Comparison of ENCODE assay signal across 16 cellular contexts in the genomic region with DNA sequence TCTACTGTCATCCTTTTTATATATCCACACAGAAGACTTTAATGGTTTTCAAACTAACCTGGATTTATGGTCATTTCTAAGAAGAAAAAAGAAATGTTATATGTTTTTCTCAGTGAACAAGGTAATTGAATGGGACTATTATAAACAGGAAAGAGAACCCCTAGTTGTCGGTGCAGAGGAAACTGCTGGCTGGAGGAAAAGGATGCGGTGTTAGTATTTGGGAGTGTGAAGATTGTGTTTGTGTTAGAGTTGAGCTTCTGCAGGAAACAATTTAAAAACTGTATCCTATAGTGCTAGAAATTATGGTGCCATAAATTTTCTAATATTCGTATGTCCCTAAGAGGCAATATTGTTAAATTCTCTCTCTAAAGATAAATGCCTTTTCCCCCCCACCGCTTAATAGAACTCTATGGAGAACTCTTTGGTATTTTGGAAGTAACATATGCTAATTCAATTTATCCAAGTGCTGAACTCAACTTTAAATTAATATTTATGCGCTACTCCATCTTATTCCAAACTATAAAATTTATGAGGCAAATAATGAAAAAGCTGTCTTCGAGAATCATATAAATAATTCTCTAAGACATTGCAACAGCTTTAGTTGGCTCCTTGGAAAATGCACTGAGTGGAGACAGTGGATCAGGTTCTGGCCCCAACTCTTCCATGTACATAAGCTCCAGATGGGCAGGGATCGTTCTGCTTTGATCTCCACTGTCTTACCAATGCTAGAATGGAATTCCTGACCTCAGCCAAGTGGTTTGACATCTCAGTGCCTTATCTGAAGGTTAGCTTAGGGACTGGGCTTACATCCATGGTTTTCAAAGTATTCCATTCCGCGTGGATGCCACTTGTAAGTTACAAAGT. TPM values are rescaled to one million over a fixed set of nuclear protein-coding genes. Genes with fewer than 3 reads are reported as not detected.
DNase-seq lines count a peak whose midpoint lies in the region; ATAC-seq, FAIRE-seq and TF ChIP-seq lines count a peak whose summit lies in the region.
"Had no signal": no experiment of that assay in that cellular context is flagged by ENCODE, and none has a peak within 500 bp of the region (broad histone marks: within the 10 kb centered on the region; RNA-seq: fewer than 3 reads in every experiment).

No MANE protein-coding gene starts in this region.

- CTCF ChIA-PET in A673 (lab: Charles Lee), result no interaction called here
- CTCF ChIA-PET in H1 (lab: Charles Lee; ENCODE audit: partially characterized antibody), result no interaction called here

- FAIRE-seq in D721Med (lab: Jason Lieb, UNC) (peak; percentile 82), H1 (lab: Jason Lieb, UNC) (no peak)
- FAIRE-seq: GM12878 had no signal

- H3K18ac ChIP-seq in H1 (ENCODE audit: extremely low read depth, low read length), result no peak overlapping the region

- H3K4me2 ChIP-seq in H1 (ENCODE audit: insufficient read depth in 1 of 2, low read depth in 2 of 2, low read length in 2 of 2), result no peak overlapping the region

- H3K27ac ChIP-seq in A673 (ENCODE audit: low read depth, low read length, poor library complexity, severe bottlenecking), result no peak overlapping the region
- no peak overlapping the region for H3K27ac ChIP-seq in H1 (ENCODE audit: low read depth, low read length)
- H3K27ac ChIP-seq: ascending aorta had no signal

- H4K20me1 ChIP-seq in H1 (replicated peaks in 1 of 2; ENCODE audit: control insufficient read depth in 1 of 2, insufficient read depth in 2 of 2, low read length in 2 of 2), result peaks cover 7 to 12% of the 10 kb centered on the region in 2 experiments

- no peak for ATAC-seq in HG02588 (IDR thresholded peaks at IDR 0.05; ENCODE audit: unreplicated experiment)
- ATAC-seq in HG02885 (IDR thresholded peaks at IDR 0.05; ENCODE audit: poor library complexity, unreplicated experiment), result no peak
- ATAC-seq: GM12878; natural killer cell treated with Interleukin-12 subunit alpha and Interleukin-12 subunit beta and Interleukin-15 and Interleukin-18, amount 100 ng/mL, for 72 hours; WTC11 had no signal

- H4K8ac ChIP-seq in H1 (ENCODE audit: extremely low read depth, insufficient read depth, low read length), result no peak overlapping the region

- H4K91ac ChIP-seq in H1 (replicated peaks; ENCODE audit: insufficient read length, low read length), result no peak overlapping the region

- no peak overlapping the region for H2BK20ac ChIP-seq in H1 (ENCODE audit: low read length)

- H3K4me3 ChIP-seq in A673 (ENCODE audit: low read depth, low read length, poor library complexity, severe bottlenecking) (no peak overlapping the region), H1 (ENCODE audit: extremely low read depth in 1 of 4, insufficient read depth in 2 of 4, low read depth in 3 of 4, low read length in 4 of 4) (no peak overlapping the region)
- H3K4me3 ChIP-seq: ascending aorta, GM12878 had no signal

- POLR2A ChIA-PET in A673 (lab: Charles Lee; ENCODE audit: low non-redundant PET), result no interaction called here
- POLR2A ChIA-PET in H1 (lab: Charles Lee; ENCODE audit: partially characterized antibody), result interaction anchor here (0.8 kb wide), 1 partner anchor 13 kb away, joined by 3 read pairs; no protein-coding TSS in a partner anchor

- TF ChIP-seq POLR2A in H1 (IDR thresholded peaks at IDR 0.05; ENCODE audit: control extremely low read depth in 1 of 2, low read depth in 2 of 2, low read length in 2 of 2), result no peak

- H2AK5ac ChIP-seq in H1 (ENCODE audit: low read depth, low read length), result no peak overlapping the region

- H3K79me1 ChIP-seq in H1 (ENCODE audit: low read depth, low read length), result peaks cover 5% of the 10 kb centered on the region; the same call in 1 of the 2 replicates

- WGBS in H1 (ENCODE audit: extremely low coverage in 1 of 2, insufficient coverage in 1 of 2, insufficient read length in 1 of 2, insufficient replicate concordance in 2 of 2, low coverage in 1 of 2, low lambda C conversion rate in 2 of 2, missing lambda C conversion rate in 1 of 2), 2 experiments, result 91 to 100% methylated on average over 1 to 9 of the region's 9 CpGs

- H3K4me1 ChIP-seq in A673 (ENCODE audit: insufficient read depth, low read length, poor library complexity, severe bottlenecking) (peaks cover 54% of the 10 kb centered on the region), H1 (replicated peaks in 1 of 4; ENCODE audit: control insufficient read depth in 3 of 4, insufficient read depth in 4 of 4, low read length in 3 of 4) (peaks cover 2 to 11% (median 6%) of the 10 kb centered on the region in 4 experiments; a peak in 4 of 7 replicates)

- no peaks in the 10 kb centered on the region; the same call in 1 of the 2 replicates for H3K23me2 ChIP-seq in H1 (ENCODE audit: low read depth, low read length)

- no peak overlapping the region for H2BK5ac ChIP-seq in H1 (ENCODE audit: low read depth, low read length)

- H3K27me3 ChIP-seq in A673 (replicated peaks; ENCODE audit: insufficient read depth, low read depth, low read length, poor library complexity) (no peaks in the 10 kb centered on the region), H1 (replicated peaks in 1 of 4; ENCODE audit: control insufficient read depth in 3 of 4, extremely low read depth in 1 of 4, insufficient read depth in 3 of 4, low read length in 3 of 4) (no peaks in the 10 kb centered on the region)
- H3K27me3 ChIP-seq: ascending aorta had no signal

- no peak overlapping the region for H3K23ac ChIP-seq in H1 (ENCODE audit: insufficient read length)

- no peak for TF ChIP-seq EP300 in H1 (IDR thresholded peaks at IDR 0.05; ENCODE audit: borderline replicate concordance in 1 of 2, low read depth in 2 of 2, low read length in 2 of 2)

- no peak overlapping the region for H3K4ac ChIP-seq in H1 (replicated peaks; ENCODE audit: insufficient read length, low read depth, low read length)

- BruUV-seq in A673 (replicated peaks; lab: Mats Ljungman, UMichigan), result no TSS peak

- peak overlapping the region in 1 of 4 experiments; percentile 59; a peak in 1 of 7 replicates for H3K9ac ChIP-seq in H1 (replicated peaks in 1 of 4; ENCODE audit: extremely low read depth in 1 of 4, low read depth in 3 of 4, low read length in 3 of 4)

- H3K56ac ChIP-seq in H1 (replicated peaks; ENCODE audit: insufficient read length, low read depth, low read length), result peak overlapping the region; percentile 39

- no peak for TF ChIP-seq RAD21 in H1 (IDR thresholded peaks at IDR 0.05 in 1 of 2, conservative IDR thresholded peaks at IDR 0.05 in 1 of 2; ENCODE audit: low read depth in 2 of 2, low read length in 2 of 2)

- intact Hi-C loops in A673 (cut with micrococcal nuclease; ENCODE audit: unreplicated experiment), result no loop called here

- no peak overlapping the region for H3K14ac ChIP-seq in H1 (ENCODE audit: insufficient read length)

- H2AFZ ChIP-seq in H1 (ENCODE audit: low read length), result no peak overlapping the region

- H3K79me2 ChIP-seq in H1 (ENCODE audit: control insufficient read depth in 1 of 2, insufficient read depth in 2 of 2, low read length in 2 of 2), result peaks cover 15 to 99% of the 10 kb centered on the region in 2 experiments

- H4K5ac ChIP-seq in H1 (ENCODE audit: insufficient read length, low read depth, low read length), result no peak overlapping the region

- H3K9me3 ChIP-seq in A673 (ENCODE audit: low read depth, low read length, poor library complexity, severe bottlenecking) (no peaks in the 10 kb centered on the region), H1 (ENCODE audit: insufficient read depth in 2 of 2, low read depth in 1 of 2, low read length in 1 of 2) (no peaks in the 10 kb centered on the region)
- H3K9me3 ChIP-seq: ascending aorta had no signal

- TF ChIP-seq CTCF in A673 (conservative IDR thresholded peaks at IDR 0.05; ENCODE audit: low read depth, low read length), result no peak
- no peak for TF ChIP-seq CTCF in D721Med (IDR thresholded peaks at IDR 0.05; ENCODE audit: insufficient read depth, missing control alignments)
- TF ChIP-seq CTCF in H1 (IDR thresholded peaks at IDR 0.05; ENCODE audit: control extremely low read depth in 1 of 3, insufficient read depth in 1 of 3, low read depth in 1 of 3, low read length in 3 of 3), result no peak

- DNase-seq in A673 (ENCODE audit: low spot score) (peak; percentile 60), D721Med (ENCODE audit: insufficient read length, low spot score) (no peak), H1 (ENCODE audit: low read depth in 1 of 2, low spot score in 2 of 2) (no peak), iris pigment epithelial cell (ENCODE audit: low read depth) (peak; percentile 38), T-helper 2 cell (no peak), NCI-H1092 treated with DMSO at 0.1 percent for 48 hours (lab: John Stamatoyannopoulos, UW) (no peak)
- DNase-seq: Calu3, NCI-H146, NCI-H345, SHP77 had no signal

- H2BK15ac ChIP-seq in H1 (ENCODE audit: low read length), result no peak overlapping the region

- H3K36me3 ChIP-seq in A673 (ENCODE audit: insufficient read depth, low read length, poor library complexity, severe bottlenecking) (peaks cover 4% of the 10 kb centered on the region), H1 (ENCODE audit: control insufficient read depth in 2 of 4, insufficient read depth in 4 of 4, low read length in 3 of 4) (no peaks in the 10 kb centered on the region)
- H3K36me3 ChIP-seq: ascending aorta had no signal

- H2BK12ac ChIP-seq in H1 (ENCODE audit: low read depth, low read length), result no peak overlapping the region

- H2BK120ac ChIP-seq in H1 (replicated peaks; ENCODE audit: low read depth, low read length), result no peak overlapping the region

TF ChIP-seq in H1, 55 proteins besides CTCF, POLR2A, EP300 and RAD21 (continues in another document):
- TF ChIP-seq ZNF274 (IDR thresholded peaks at IDR 0.05; ENCODE audit: borderline replicate concordance, extremely low read depth, low read length), result no peak

RNA-seq across cellular contexts. Expression of a gene that starts 5.6 kb away (rescaled TPM):
- total RNA-seq in A673 (2021), result 173 and 175 TPM in 2 replicates
- 98.4 and 103 TPM in 2 replicates for total RNA-seq in H1 (2021; fragmentation: NEBNext Ultra II Directional; extraction: Animal tissue kit (Norgen Biotek cat#: 25700))
- 26.0 and 32.3 TPM in 2 replicates for polyA plus RNA-seq in H1 (2011; rRNA removed)
- polyA plus RNA-seq in H1 (2011; cell fraction: cytosol; rRNA removed), result 52.7 TPM
- 30.7 TPM for polyA plus RNA-seq in H1 (2011; cell fraction: nucleus; rRNA removed)
- 82.8 to 107 TPM (median 92.9 TPM) in 4 replicates for polyA plus RNA-seq in H1 (2012, experiment 1 of 2)
- polyA plus RNA-seq in H1 (2012, experiment 2 of 2), result 19.8 TPM
- polyA plus RNA-seq in H1 (2013, experiment 1 of 2), result 84.6 TPM
- polyA plus RNA-seq in H1 (2013, experiment 2 of 2), result 88.8 TPM
- 34.5 and 44.4 TPM in 2 replicates for polyA minus RNA-seq in H1 (2011; rRNA and poly(A)+ RNA removed)
- 39.7 TPM for polyA minus RNA-seq in H1 (2011; cell fraction: cytosol; rRNA and poly(A)+ RNA removed)
- 31.1 TPM for polyA minus RNA-seq in H1 (2011; cell fraction: nucleus; rRNA and poly(A)+ RNA removed)

RNA-seq across cellular contexts. Expression of a gene that starts 6.1 kb away (rescaled TPM):
- total RNA-seq in A673 (2021), result 24.3 and 30.5 TPM in 2 replicates
- 9.3 and 9.6 TPM in 2 replicates for total RNA-seq in H1 (2021; fragmentation: NEBNext Ultra II Directional; extraction: Animal tissue kit (Norgen Biotek cat#: 25700))
- 3.8 and 5.2 TPM in 2 replicates for polyA plus RNA-seq in H1 (2011; rRNA removed)
- polyA plus RNA-seq in H1 (2011; cell fraction: cytosol; rRNA removed), result 8.8 TPM
- polyA plus RNA-seq in H1 (2011; cell fraction: nucleus; rRNA removed), result 3.3 TPM
- polyA plus RNA-seq in H1 (2012, experiment 1 of 2), result 6.6 to 15.1 TPM (median 9.7 TPM) in 4 replicates
- polyA plus RNA-seq in H1 (2012, experiment 2 of 2), result 0.77 TPM
- 5.9 TPM for polyA plus RNA-seq in H1 (2013, experiment 1 of 2)
- 6.8 TPM for polyA plus RNA-seq in H1 (2013, experiment 2 of 2)
- polyA minus RNA-seq in H1 (2011; rRNA and poly(A)+ RNA removed), result 10.8 and 17.4 TPM in 2 replicates
- 4.1 TPM for polyA minus RNA-seq in H1 (2011; cell fraction: cytosol; rRNA and poly(A)+ RNA removed)
- 7.4 TPM for polyA minus RNA-seq in H1 (2011; cell fraction: nucleus; rRNA and poly(A)+ RNA removed)

Comparison
In these comparisons a context has a peak if more than half of its experiments do, and no peak if none do; other contexts are left out.
1. DNase-seq: peak in A673 (single experiment) and iris pigment epithelial cell (single experiment); none in D721Med (single experiment), H1 (0 of 2), T-helper 2 cell (0 of 5) and NCI-H1092 treated with DMSO at 0.1 percent for 48 hours (single experiment).